8 cellular contexts compared by ENCODE assay signal in the genomic region with DNA sequence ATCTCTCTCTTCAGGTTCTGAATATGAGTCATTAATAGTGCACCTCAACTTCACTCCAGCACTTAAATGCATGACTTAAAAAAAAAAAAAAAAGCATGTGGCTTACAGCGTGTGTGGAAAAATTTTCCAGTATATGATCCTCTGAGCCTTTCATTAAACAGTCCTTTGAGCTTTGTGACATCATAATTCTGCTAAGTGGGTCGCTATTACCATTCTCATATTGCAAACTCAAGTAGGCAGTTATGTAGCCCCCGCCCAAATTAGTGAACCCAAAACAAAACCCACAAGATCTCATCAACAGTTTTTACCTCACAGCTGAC. TPM values are rescaled to one million over a fixed set of nuclear protein-coding genes. Genes with fewer than 3 reads are reported as not detected.
DNase-seq lines count a peak whose midpoint lies in the region; ATAC-seq, FAIRE-seq and TF ChIP-seq lines count a peak whose summit lies in the region.

No MANE protein-coding gene starts in this region.

- WGBS in GM12878 (ENCODE audit: insufficient coverage, insufficient replicate concordance, low lambda C conversion rate, missing lambda C conversion rate), result 6% methylated on average over 3 of the region's 3 CpGs
- WGBS in mesendoderm (ENCODE audit: extremely low coverage, insufficient coverage, low lambda C conversion rate), result no CpG with 5 or more reads among the region's 3 CpGs

- H3K4me1 ChIP-seq in GM12878 (ENCODE audit: control insufficient read depth, insufficient read depth, low read length), result peaks cover 7% of the 10 kb centered on the region
- peaks cover 5% of the 10 kb centered on the region for H3K4me1 ChIP-seq in mesendoderm (ENCODE audit: control insufficient read depth, low read depth, low read length)

- POLR2A ChIA-PET in GM12878 (lab: Charles Lee), result interaction anchor here (0.6 to 0.9 kb wide), 2 partner anchors 8 to 320 kb away, joined by 3 to 5 read pairs; no protein-coding TSS in a partner anchor

- H4K20me1 ChIP-seq in GM12878 (ENCODE audit: control insufficient read depth, insufficient read depth), result no peaks in the 10 kb centered on the region

- peaks cover 23% of the 10 kb centered on the region for H3K9me3 Mint-ChIP-seq in stimulated activated naive CD8-positive, alpha-beta T cell treated with anti-CD3 and anti-CD28 coated beads, Interleukin-15, Interleukin-2, amounts not matched to agents 100 ng/mL and 50 ng/mL, for 24 hours

- no peak for TF ChIP-seq CTCF in GM12878 (IDR thresholded peaks at IDR 0.05 in 2 of 3, conservative IDR thresholded peaks at IDR 0.05 in 1 of 3; ENCODE audit: control insufficient read depth in 2 of 3, extremely low read depth in 1 of 3, insufficient read depth in 1 of 3, low read depth in 3 of 3, low read length in 3 of 3)

- H2BK5ac ChIP-seq in mesendoderm (ENCODE audit: low read length), result no peak overlapping the region

- TF ChIP-seq EP300 in GM12878 (IDR thresholded peaks at IDR 0.05; ENCODE audit: borderline replicate concordance in 1 of 2, control insufficient read depth in 1 of 2, low read depth in 2 of 2, low read length in 2 of 2), result no peak

- SMC1A ChIA-PET in GM12878 (lab: Charles Lee; ENCODE audit: uncharacterized antibody, unreplicated experiment), result no interaction called here

- no peak overlapping the region for H2BK15ac ChIP-seq in mesendoderm (replicated peaks; ENCODE audit: low read depth)

- peaks cover 28% of the 10 kb centered on the region for H3K4me1 Mint-ChIP-seq in stimulated activated naive CD8-positive, alpha-beta T cell treated with anti-CD3 and anti-CD28 coated beads, Interleukin-15, Interleukin-2, amounts not matched to agents 100 ng/mL and 50 ng/mL, for 24 hours (ENCODE audit: low read depth)

- peak overlapping the region; percentile 83 for H2AFZ ChIP-seq in GM12878 (ENCODE audit: control insufficient read depth, low read depth, low read length)

- peak overlapping the region; percentile 79 for H3K18ac ChIP-seq in mesendoderm (ENCODE audit: low read length)

- H2BK120ac ChIP-seq in mesendoderm (ENCODE audit: low read depth, low read length), result no peak overlapping the region

- DNase-seq in stimulated activated naive CD8-positive, alpha-beta T cell treated with anti-CD3 and anti-CD28 coated beads, Interleukin-15, Interleukin-2, amounts not matched to agents 100 U/mL and 50 U/mL, for 24 hours, result no peak
- DNase-seq in GM12878 (ENCODE audit: low read depth, low spot score) (no peak), mesendoderm (peak; percentile 0), foreskin melanocyte (no peak), cerebellar cortex (ENCODE audit: low spot score) (no peak)
- no peak for DNase-seq in stimulated activated CD4-positive, alpha-beta T cell treated with anti-CD3 and anti-CD28 coated beads, Interleukin-1b, Interleukin-23, amount 100 ng/mL, for 48 hours

- peak overlapping the region; percentile 66 for H3K4me2 ChIP-seq in GM12878 (ENCODE audit: control insufficient read depth, insufficient read depth)
- H3K4me2 ChIP-seq in mesendoderm (ENCODE audit: low read length), result peak overlapping the region; percentile 30

- CTCF ChIA-PET in GM12878 (lab: Yijun Ruan, JAX), result interaction anchor here (0.5 to 1.0 kb wide), 3 partner anchors 27 to 1370 kb away, joined by 3 read pairs; no protein-coding TSS in a partner anchor

- peaks cover 46% of the 10 kb centered on the region for H3K36me3 Mint-ChIP-seq in stimulated activated naive CD8-positive, alpha-beta T cell treated with anti-CD3 and anti-CD28 coated beads, Interleukin-15, Interleukin-2, amounts not matched to agents 100 ng/mL and 50 ng/mL, for 24 hours (ENCODE audit: low read depth)

- H4K5ac ChIP-seq in mesendoderm (ENCODE audit: low read length), result no peak overlapping the region

- H3K9me3 ChIP-seq in GM12878 (replicated peaks; ENCODE audit: control insufficient read depth, insufficient read depth, low read length), result no peaks in the 10 kb centered on the region; the same call in 2 of the 3 replicates

- H3K9ac ChIP-seq in GM12878 (ENCODE audit: control insufficient read depth, insufficient read depth, low read length) (peak overlapping the region; percentile 90), mesendoderm (ENCODE audit: low read length) (peak overlapping the region; percentile 72)

- intact Hi-C loops in GM12878 (cut with micrococcal nuclease; ENCODE audit: unreplicated experiment), result no loop called here

- in situ Hi-C loops in GM12878 (cut with MboI), result no loop called here

- H2AK5ac ChIP-seq in mesendoderm (ENCODE audit: low read length), result no peak overlapping the region

- H3K27ac Mint-ChIP-seq in stimulated activated naive CD8-positive, alpha-beta T cell treated with anti-CD3 and anti-CD28 coated beads, Interleukin-15, Interleukin-2, amounts not matched to agents 100 ng/mL and 50 ng/mL, for 24 hours, result peak overlapping the region; percentile 85

- no peak overlapping the region for H3K4ac ChIP-seq in mesendoderm (ENCODE audit: low read depth, low read length)

- H3K36me3 ChIP-seq in GM12878 (ENCODE audit: control insufficient read depth in 2 of 2, insufficient read depth in 2 of 2, low read length in 1 of 2) (peaks cover 0 to 15% of the 10 kb centered on the region in 2 experiments; a peak in 2 of 4 replicates), mesendoderm (ENCODE audit: control insufficient read depth, insufficient read depth, low read length) (peaks cover 2% of the 10 kb centered on the region)

- no peak for TF ChIP-seq POLR2A in GM12878 (IDR thresholded peaks at IDR 0.05; ENCODE audit: low read depth, low read length)

- peaks cover 21% of the 10 kb centered on the region for H3K27me3 Mint-ChIP-seq in stimulated activated naive CD8-positive, alpha-beta T cell treated with anti-CD3 and anti-CD28 coated beads, Interleukin-15, Interleukin-2, amounts not matched to agents 100 ng/mL and 50 ng/mL, for 24 hours

- FAIRE-seq in GM12878 (lab: Jason Lieb, UNC), result no peak

- peak overlapping the region; percentile 80 for H3K4me3 ChIP-seq in GM12878
- peak overlapping the region; percentile 45 for H3K4me3 ChIP-seq in mesendoderm (ENCODE audit: low read length)

- H3K56ac ChIP-seq in mesendoderm (ENCODE audit: low read length), result peak overlapping the region; percentile 81

- BruUV-seq in GM12878 (replicated peaks; lab: Mats Ljungman, UMichigan), result no TSS peak

- RAD21 ChIA-PET in GM12878 (lab: Charles Lee; ENCODE audit: unreplicated experiment), result interaction anchor here (1.2 to 2.1 kb wide), 2 partner anchors 23 to 517 kb away, joined by 3 to 13 read pairs; no protein-coding TSS in a partner anchor

- H3K27ac ChIP-seq in GM12878 (ENCODE audit: control insufficient read depth, insufficient read depth) (peak overlapping the region; percentile 88), mesendoderm (ENCODE audit: low read depth, low read length) (peak overlapping the region; percentile 92)

- peaks cover 9% of the 10 kb centered on the region for H3K79me1 ChIP-seq in mesendoderm (ENCODE audit: low read length)

- H3K23ac ChIP-seq in mesendoderm (ENCODE audit: low read length), result no peak overlapping the region

- H3K27me3 ChIP-seq in GM12878 (replicated peaks in 1 of 2; ENCODE audit: control insufficient read depth in 2 of 2, insufficient read depth in 2 of 2, low read length in 1 of 2), result no peaks in the 10 kb centered on the region
- H3K27me3 ChIP-seq in mesendoderm (ENCODE audit: insufficient read depth, low read length, poor library complexity), result no peaks in the 10 kb centered on the region

- TF ChIP-seq RAD21 in GM12878 (IDR thresholded peaks at IDR 0.05; ENCODE audit: insufficient read depth, low read depth, low read length), result no peak

- H3K79me2 ChIP-seq in GM12878 (ENCODE audit: control insufficient read depth, insufficient read depth, low read length), result peaks cover 17% of the 10 kb centered on the region
- H3K79me2 ChIP-seq in mesendoderm (ENCODE audit: control insufficient read depth, insufficient read depth, low read length), result peaks cover 10% of the 10 kb centered on the region

- H3K4me3 Mint-ChIP-seq in stimulated activated naive CD8-positive, alpha-beta T cell treated with anti-CD3 and anti-CD28 coated beads, Interleukin-15, Interleukin-2, amounts not matched to agents 100 ng/mL and 50 ng/mL, for 24 hours, result peak overlapping the region; percentile 92

- no peak for ATAC-seq in stimulated activated naive CD8-positive, alpha-beta T cell treated with anti-CD3 and anti-CD28 coated beads, Interleukin-15, Interleukin-2, amounts not matched to agents 100 U/mL and 50 U/mL, for 24 hours
- ATAC-seq in GM12878 (peak; percentile 4; the same call in 2 of the 3 replicates), GM18511 (IDR thresholded peaks at IDR 0.05; ENCODE audit: unreplicated experiment) (no peak)

- peak overlapping the region; percentile 82 for H4K8ac ChIP-seq in mesendoderm (ENCODE audit: low read depth, low read length)

RNA-seq across cellular contexts. Expression of gene CMTR2, which starts 0.7 kb away (rescaled TPM):
- 42.7 and 48.2 TPM in 2 replicates for total RNA-seq in GM12878 (2013; cell fraction: nucleolus; rRNA removed)
- total RNA-seq in GM12878 (2014; rRNA removed) (29.8 TPM in 2 replicates), GM12878 (2014; rRNA removed; fragmentation: Illumina TruSeq; extraction: Trizol) (21.3 TPM in 2 replicates), GM12878 (2021) (14.9 and 19.3 TPM in 2 replicates)
- 9.0 TPM for polyA plus RNA-seq in GM12878 (2011; ENCODE audit: low read depth)
- polyA plus RNA-seq in GM12878 (2011; rRNA removed) (37.0 and 59.4 TPM in 2 replicates), GM12878 (2014; fragmentation: Illumina TruSeq; extraction: Trizol) (21.4 and 26.9 TPM in 2 replicates), GM12878 (2014; fragmentation: Nextera tagmentation; extraction: Ambion mirVana) (10 to 100 TPM in 1 of 2 experiments, 1 to 10 TPM in 1; 6.5 to 12.1 TPM), GM12878 (2014; rRNA removed) (14.6 and 20.6 TPM in 2 replicates), GM12878 (2016; fragmentation: Nextera tagmentation; extraction: Ambion mirVana) (10 to 100 TPM; 20.5 to 21.2 TPM)
- 14.2 and 16.4 TPM in 2 replicates for polyA plus RNA-seq in GM12878 (2011; cell fraction: cytosol; rRNA removed)
- polyA plus RNA-seq in GM12878 (2011; cell fraction: nucleus; rRNA removed), result 19.6 and 19.7 TPM in 2 replicates
- 10.5 and 12.8 TPM in 2 replicates for polyA plus RNA-seq in GM12878 (2012)
- 24.2 and 28.2 TPM in 2 replicates for polyA minus RNA-seq in GM12878 (2011; rRNA and poly(A)+ RNA removed)
- 7.5 and 7.9 TPM in 2 replicates for polyA minus RNA-seq in GM12878 (2011; cell fraction: cytosol; rRNA and poly(A)+ RNA removed)
- 20.6 and 23.7 TPM in 2 replicates for polyA minus RNA-seq in GM12878 (2011; cell fraction: nucleus; rRNA and poly(A)+ RNA removed)
- 5.6 TPM for polyA plus RNA-seq in mesendoderm (2013, experiment 1 of 2)
- 5.8 TPM for polyA plus RNA-seq in mesendoderm (2013, experiment 2 of 2)

RNA-seq across cellular contexts. Expression of gene HYDIN, which starts 58.0 kb away (rescaled TPM):
- total RNA-seq in GM12878 (2013; cell fraction: nucleolus; rRNA removed), result not detected in 2 replicates
- total RNA-seq in GM12878 (2014; rRNA removed) (not detected in 2 replicates), GM12878 (2014; rRNA removed; fragmentation: Illumina TruSeq; extraction: Trizol) (0.09 TPM in 1 of 2 replicates, not detected in the other), GM12878 (2021) (0.29 TPM in 1 of 2 replicates, not detected in the other)
- not detected for polyA plus RNA-seq in GM12878 (2011; ENCODE audit: low read depth)
- polyA plus RNA-seq in GM12878 (2011; rRNA removed) (not detected in 2 replicates), GM12878 (2014; fragmentation: Illumina TruSeq; extraction: Trizol) (0.01 TPM in 1 of 2 replicates, not detected in the other), GM12878 (2014; fragmentation: Nextera tagmentation; extraction: Ambion mirVana) (under 1 TPM in 1 of 2 experiments, not detected in 1; 0.10 TPM), GM12878 (2014; rRNA removed) (not detected in 2 replicates), GM12878 (2016; fragmentation: Nextera tagmentation; extraction: Ambion mirVana) (under 1 TPM in 1 of 2 experiments, not detected in 1; 0.30 TPM)
- 0.01 TPM in 1 of 2 replicates, not detected in the other for polyA plus RNA-seq in GM12878 (2011; cell fraction: cytosol; rRNA removed)
- 0.03 and 0.06 TPM in 2 replicates for polyA plus RNA-seq in GM12878 (2011; cell fraction: nucleus; rRNA removed)
- 0.05 TPM in 1 of 2 replicates, not detected in the other for polyA plus RNA-seq in GM12878 (2012)
- polyA minus RNA-seq in GM12878 (2011; rRNA and poly(A)+ RNA removed), result 0.36 and 1.0 TPM in 2 replicates
- not detected in 2 replicates for polyA minus RNA-seq in GM12878 (2011; cell fraction: cytosol; rRNA and poly(A)+ RNA removed)
- polyA minus RNA-seq in GM12878 (2011; cell fraction: nucleus; rRNA and poly(A)+ RNA removed), result not detected in 2 replicates
- polyA plus RNA-seq in mesendoderm (2013, experiment 1 of 2), result 0.42 TPM
- 0.42 TPM for polyA plus RNA-seq in mesendoderm (2013, experiment 2 of 2)
